10 cellular contexts compared by ENCODE assay signal in genomic region chr3:122233109-122233952, GRCh38. TPM values are rescaled to one million over a fixed set of nuclear protein-coding genes. Genes with fewer than 3 reads are reported as not detected.
A peak's percentile ranks its signal among the peaks of the same experiment; 100 is the strongest.
DNase-seq lines count a peak whose midpoint lies in the region; ATAC-seq and TF ChIP-seq lines count a peak whose summit lies in the region.
"Had no signal": no experiment of that assay in that cellular context is flagged by ENCODE, and none has a peak within 500 bp of the region (broad histone marks: within the 10 kb centered on the region; RNA-seq: fewer than 3 reads in every experiment).

No MANE protein-coding gene starts in this region.

- no peak overlapping the region for H3K4me2 ChIP-seq in SK-N-SH

- H3K27me3 ChIP-seq in SK-N-SH (ENCODE audit: insufficient read depth), result peaks cover 20% of the 10 kb centered on the region; the same call in 1 of the 2 replicates
- H3K27me3 ChIP-seq: cardiac muscle cell had no signal

- peak; percentile 99 for DNase-seq in NOMO-1 treated with DMSO at 0.1 percent for 48 hours (lab: John Stamatoyannopoulos, UW; ENCODE audit: unreplicated experiment)
- DNase-seq in mucosa of descending colon, result peak in 1 of 3 donors; percentile 31
- no peak for DNase-seq in SHP77 (lab: John Stamatoyannopoulos, UW)
- DNase-seq in D341Med (ENCODE audit: low spot score), result no peak
- DNase-seq in iPS-NIHi11 (ENCODE audit: low spot score), result no peak
- DNase-seq in SK-N-SH, result no peak

- no peak overlapping the region for H2AFZ ChIP-seq in SK-N-SH (ENCODE audit: low read depth)

- intact Hi-C loops in mucosa of descending colon (cut with DNase I, micrococcal nuclease), result no loop called here

- no peak overlapping the region for H3K27ac ChIP-seq in SK-N-SH (ENCODE audit: low read depth in 2 of 2, low read length in 1 of 2)
- H3K27ac ChIP-seq: cardiac muscle cell had no signal

- TF ChIP-seq RAD21 in SK-N-SH (IDR thresholded peaks at IDR 0.05; ENCODE audit: low read length), result no peak

- H3K9ac ChIP-seq in SK-N-SH, result no peak overlapping the region

- H3K79me2 ChIP-seq in SK-N-SH (ENCODE audit: insufficient read depth), result no peaks in the 10 kb centered on the region

- TF ChIP-seq CTCF in mucosa of descending colon (IDR thresholded peaks at IDR 0.05), result no peak
- TF ChIP-seq CTCF in SK-N-SH (IDR thresholded peaks at IDR 0.05), result no peak

- H3K4me1 ChIP-seq in mucosa of descending colon (ENCODE audit: low read depth), result no peaks in the 10 kb centered on the region
- H3K4me1 ChIP-seq in SK-N-SH (ENCODE audit: control insufficient read depth in 1 of 2, insufficient read depth in 2 of 2, low read depth in 1 of 2, low read length in 1 of 2), result no peaks in the 10 kb centered on the region; a peak in 1 of 4 replicates

- POLR2A ChIA-PET in SK-N-SH (lab: Yijun Ruan, JAX), result no interaction called here

- no peaks in the 10 kb centered on the region for H3F3A ChIP-seq in SK-N-SH (replicated peaks; ENCODE audit: insufficient read depth)

- H3K9me3 ChIP-seq in mucosa of descending colon (no peaks in the 10 kb centered on the region), SK-N-SH (no peaks in the 10 kb centered on the region)

- ATAC-seq in GM18868 (IDR thresholded peaks at IDR 0.05; ENCODE audit: unreplicated experiment), result peak; percentile 79
- peak; percentile 70 for ATAC-seq in HG02610 (IDR thresholded peaks at IDR 0.05; ENCODE audit: unreplicated experiment)
- peak; percentile 66 for ATAC-seq in mucosa of descending colon

- no peaks in the 10 kb centered on the region for H3K9me2 ChIP-seq in SK-N-SH

- no peak overlapping the region for H3K4me3 ChIP-seq in mucosa of descending colon
- H3K4me3 ChIP-seq in SK-N-SH (ENCODE audit: low read depth in 2 of 2, low read length in 1 of 2), result no peak overlapping the region
- H3K4me3 ChIP-seq: cardiac muscle cell had no signal

- no peaks in the 10 kb centered on the region for H4K20me1 ChIP-seq in SK-N-SH (ENCODE audit: insufficient read depth)

- TF ChIP-seq EP300 in SK-N-SH (IDR thresholded peaks at IDR 0.05; ENCODE audit: borderline replicate concordance in 1 of 2, low read depth in 1 of 2, low read length in 1 of 2), result no peak

- 13% methylated on average over 13 of the region's 13 CpGs for WGBS in SK-N-SH (ENCODE audit: low lambda C conversion rate)

- H3K36me3 ChIP-seq in mucosa of descending colon (ENCODE audit: low read depth), result no peaks in the 10 kb centered on the region
- no peaks in the 10 kb centered on the region for H3K36me3 ChIP-seq in SK-N-SH (replicated peaks in 1 of 2; ENCODE audit: control insufficient read depth in 1 of 2, insufficient read depth in 2 of 2, low read length in 1 of 2)
- H3K36me3 ChIP-seq: cardiac muscle cell had no signal

- CTCF ChIA-PET in SK-N-SH (lab: Yijun Ruan, JAX), result no interaction called here

TF ChIP-seq in SK-N-SH, 30 proteins besides CTCF, POLR2A, EP300 and RAD21 (continues in another document):
- TF ChIP-seq SMC3 (IDR thresholded peaks at IDR 0.05; ENCODE audit: low read depth, low read length), result no peak
- TF ChIP-seq USF1 (IDR thresholded peaks at IDR 0.05; ENCODE audit: borderline replicate concordance, low read depth), result no peak
- no peak for TF ChIP-seq FOSL2 (IDR thresholded peaks at IDR 0.05; ENCODE audit: borderline replicate concordance, low read depth)
- TF ChIP-seq, protein P1, sequence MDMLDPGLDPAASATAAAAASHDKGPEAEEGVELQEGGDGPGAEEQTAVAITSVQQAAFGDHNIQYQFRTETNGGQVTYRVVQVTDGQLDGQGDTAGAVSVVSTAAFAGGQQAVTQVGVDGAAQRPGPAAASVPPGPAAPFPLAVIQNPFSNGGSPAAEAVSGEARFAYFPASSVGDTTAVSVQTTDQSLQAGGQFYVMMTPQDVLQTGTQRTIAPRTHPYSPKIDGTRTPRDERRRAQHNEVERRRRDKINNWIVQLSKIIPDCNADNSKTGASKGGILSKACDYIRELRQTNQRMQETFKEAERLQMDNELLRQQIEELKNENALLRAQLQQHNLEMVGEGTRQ (IDR thresholded peaks at IDR 0.05; ENCODE audit: borderline replicate concordance, low read depth, low read length), result no peak
- TF ChIP-seq NRF1 (IDR thresholded peaks at IDR 0.05; ENCODE audit: low read depth, low read length), result no peak
- no peak for TF ChIP-seq ELF1 (IDR thresholded peaks at IDR 0.05)
- TF ChIP-seq, protein P2, sequence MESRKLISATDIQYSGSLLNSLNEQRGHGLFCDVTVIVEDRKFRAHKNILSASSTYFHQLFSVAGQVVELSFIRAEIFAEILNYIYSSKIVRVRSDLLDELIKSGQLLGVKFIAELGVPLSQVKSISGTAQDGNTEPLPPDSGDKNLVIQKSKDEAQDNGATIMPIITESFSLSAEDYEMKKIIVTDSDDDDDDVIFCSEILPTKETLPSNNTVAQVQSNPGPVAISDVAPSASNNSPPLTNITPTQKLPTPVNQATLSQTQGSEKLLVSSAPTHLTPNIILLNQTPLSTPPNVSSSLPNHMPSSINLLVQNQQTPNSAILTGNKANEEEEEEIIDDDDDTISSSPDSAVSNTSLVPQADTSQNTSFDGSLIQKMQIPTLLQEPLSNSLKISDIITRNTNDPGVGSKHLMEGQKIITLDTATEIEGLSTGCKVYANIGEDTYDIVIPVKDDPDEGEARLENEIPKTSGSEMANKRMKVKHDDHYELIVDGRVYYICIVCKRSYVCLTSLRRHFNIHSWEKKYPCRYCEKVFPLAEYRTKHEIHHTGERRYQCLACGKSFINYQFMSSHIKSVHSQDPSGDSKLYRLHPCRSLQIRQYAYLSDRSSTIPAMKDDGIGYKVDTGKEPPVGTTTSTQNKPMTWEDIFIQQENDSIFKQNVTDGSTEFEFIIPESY (IDR thresholded peaks at IDR 0.05; ENCODE audit: borderline replicate concordance, low read depth), result no peak
- TF ChIP-seq TEAD4 (IDR thresholded peaks at IDR 0.05; ENCODE audit: borderline replicate concordance, insufficient read depth), result no peak
- no peak for TF ChIP-seq MXI1 (IDR thresholded peaks at IDR 0.05; ENCODE audit: low read depth, low read length)
- TF ChIP-seq FOXM1 (IDR thresholded peaks at IDR 0.05; ENCODE audit: low read depth), result no peak
- no peak for TF ChIP-seq FOXJ3 (CRISPR knock-in tag; IDR thresholded peaks at IDR 0.05)
- TF ChIP-seq PBX3 (IDR thresholded peaks at IDR 0.05), result no peak
- TF ChIP-seq CHD2 (IDR thresholded peaks at IDR 0.05; ENCODE audit: low read length, partially characterized antibody), result no peak
- no peak for TF ChIP-seq IRF3 (IDR thresholded peaks at IDR 0.05; ENCODE audit: low read depth, low read length)
- TF ChIP-seq TCF12 (IDR thresholded peaks at IDR 0.05), result no peak
- no peak for TF ChIP-seq RFX5 (IDR thresholded peaks at IDR 0.05; ENCODE audit: low read length)
- no peak for TF ChIP-seq SIN3A (IDR thresholded peaks at IDR 0.05; ENCODE audit: borderline replicate concordance, low read depth, low read length)
- no peak for TF ChIP-seq RXRA (IDR thresholded peaks at IDR 0.05; ENCODE audit: borderline replicate concordance, low read depth)

RNA-seq across cellular contexts. Expression of gene CASR, which starts 49.9 kb away (rescaled TPM):
- 1 to 10 TPM in 1 of 3 donors, under 1 TPM in 2; 0.32 to 1.2 (median 0.36) TPM for total RNA-seq in mucosa of descending colon
- not detected in 2 replicates for polyA plus RNA-seq in SK-N-SH (2012; rRNA removed)
- polyA plus RNA-seq in SK-N-SH (2012; cell fraction: cytosol; rRNA removed), result not detected in 2 replicates
- polyA plus RNA-seq in SK-N-SH (2012; cell fraction: nucleus; rRNA removed), result not detected in 2 replicates
- polyA plus RNA-seq: cardiac muscle cell, neural cell had no signal
